In genomic region chr13:21541271-21541670, GRCh38 we compare ENCODE assay signal across 18 cellular contexts.
A peak's percentile ranks its signal among the peaks of the same experiment; 100 is the strongest.
DNase-seq lines count a peak whose midpoint lies in the region; ATAC-seq, FAIRE-seq and TF ChIP-seq lines count a peak whose summit lies in the region.
"Had no signal": no experiment of that assay in that cellular context is flagged by ENCODE, and none has a peak within 500 bp of the region (broad histone marks: within the 10 kb centered on the region; RNA-seq: fewer than 3 reads in every experiment).

No MANE protein-coding gene starts in this region.

- H3K4me1 ChIP-seq in RWPE2 (ENCODE audit: insufficient read depth, poor library complexity, severe bottlenecking): peaks cover 34% of the 10 kb centered on the region
- H3K4me1 ChIP-seq: BE2C had no signal

- no peak for TF ChIP-seq CTCF in RWPE2 (IDR thresholded peaks at IDR 0.05; ENCODE audit: poor library complexity, severe bottlenecking)
- TF ChIP-seq CTCF in osteocyte (IDR thresholded peaks at IDR 0.05): no peak

- DNase-seq in SIG-M5 treated with dmso at 0.1 percent for 504 hours (lab: John Stamatoyannopoulos, UW; ENCODE audit: unreplicated experiment): peak; percentile 10
- no peak for DNase-seq in SIG-M5 (lab: John Stamatoyannopoulos, UW)
- DNase-seq in RWPE2 (ENCODE audit: low spot score): no peak
- DNase-seq in osteocyte (ENCODE audit: extremely low spot score, unreplicated experiment): no peak
- no peak for DNase-seq in DMS 273 treated with DMSO at 0.1 percent for 48 hours (lab: John Stamatoyannopoulos, UW)
- no peak for DNase-seq in T-helper 1 cell
- DNase-seq: BE2C; Calu3; CD4-positive, alpha-beta T cell; HFFc6; MM.1S; NCI-H1105; NCI-H345; NK-92 treated with Interleukin-12 subunit alpha and Interleukin-12 subunit beta, amount 100 ng/mL, for 24 hours had no signal

- H3K9me3 Mint-ChIP-seq in osteocyte (ENCODE audit: unreplicated experiment): no peaks in the 10 kb centered on the region
- H3K9me3 Mint-ChIP-seq: CD4-positive, alpha-beta T cell; HFFc6 had no signal

- no peak overlapping the region for H3K4me3 Mint-ChIP-seq in osteocyte (ENCODE audit: unreplicated experiment)
- H3K4me3 Mint-ChIP-seq: CD4-positive, alpha-beta T cell; HFFc6 had no signal

- peaks cover 18% of the 10 kb centered on the region for H3K36me3 Mint-ChIP-seq in osteocyte (ENCODE audit: unreplicated experiment)

- ATAC-seq in RWPE2 (ENCODE audit: low read depth) (peak; percentile 45; the same call in 2 of the 3 replicates), HG03460 (IDR thresholded peaks at IDR 0.05; ENCODE audit: unreplicated experiment) (no peak)

- H3K27me3 Mint-ChIP-seq in osteocyte (ENCODE audit: unreplicated experiment): no peaks in the 10 kb centered on the region
- H3K27me3 Mint-ChIP-seq: CD4-positive, alpha-beta T cell had no signal

- peaks cover 11% of the 10 kb centered on the region for H3K36me3 ChIP-seq in RWPE2 (ENCODE audit: low read depth)
- H3K36me3 ChIP-seq: BE2C had no signal

- no peaks in the 10 kb centered on the region for H3K27me3 ChIP-seq in RWPE2 (ENCODE audit: insufficient read depth, poor library complexity, severe bottlenecking)
- H3K27me3 ChIP-seq: BE2C had no signal

- no peak overlapping the region for H3K4me3 ChIP-seq in RWPE2 (ENCODE audit: severe bottlenecking)
- H3K4me3 ChIP-seq: SK-N-MC had no signal

- H3K27ac ChIP-seq in RWPE2 (ENCODE audit: poor library complexity, severe bottlenecking): peak overlapping the region; percentile 23
- H3K27ac ChIP-seq: 22Rv1, SK-N-MC had no signal

- FAIRE-seq in islet of Langerhans (lab: Jason Lieb, UNC): peak; percentile 85

- H3K4me1 Mint-ChIP-seq in osteocyte (ENCODE audit: unreplicated experiment): peaks cover 37% of the 10 kb centered on the region

- peak overlapping the region; percentile 16 for H3K27ac Mint-ChIP-seq in osteocyte (ENCODE audit: unreplicated experiment)
- H3K27ac Mint-ChIP-seq: CD4-positive, alpha-beta T cell; HFFc6 had no signal

- H3K9me3 ChIP-seq in RWPE2 (ENCODE audit: severe bottlenecking): no peaks in the 10 kb centered on the region
- H3K9me3 ChIP-seq: BE2C had no signal
